In the genomic region with DNA sequence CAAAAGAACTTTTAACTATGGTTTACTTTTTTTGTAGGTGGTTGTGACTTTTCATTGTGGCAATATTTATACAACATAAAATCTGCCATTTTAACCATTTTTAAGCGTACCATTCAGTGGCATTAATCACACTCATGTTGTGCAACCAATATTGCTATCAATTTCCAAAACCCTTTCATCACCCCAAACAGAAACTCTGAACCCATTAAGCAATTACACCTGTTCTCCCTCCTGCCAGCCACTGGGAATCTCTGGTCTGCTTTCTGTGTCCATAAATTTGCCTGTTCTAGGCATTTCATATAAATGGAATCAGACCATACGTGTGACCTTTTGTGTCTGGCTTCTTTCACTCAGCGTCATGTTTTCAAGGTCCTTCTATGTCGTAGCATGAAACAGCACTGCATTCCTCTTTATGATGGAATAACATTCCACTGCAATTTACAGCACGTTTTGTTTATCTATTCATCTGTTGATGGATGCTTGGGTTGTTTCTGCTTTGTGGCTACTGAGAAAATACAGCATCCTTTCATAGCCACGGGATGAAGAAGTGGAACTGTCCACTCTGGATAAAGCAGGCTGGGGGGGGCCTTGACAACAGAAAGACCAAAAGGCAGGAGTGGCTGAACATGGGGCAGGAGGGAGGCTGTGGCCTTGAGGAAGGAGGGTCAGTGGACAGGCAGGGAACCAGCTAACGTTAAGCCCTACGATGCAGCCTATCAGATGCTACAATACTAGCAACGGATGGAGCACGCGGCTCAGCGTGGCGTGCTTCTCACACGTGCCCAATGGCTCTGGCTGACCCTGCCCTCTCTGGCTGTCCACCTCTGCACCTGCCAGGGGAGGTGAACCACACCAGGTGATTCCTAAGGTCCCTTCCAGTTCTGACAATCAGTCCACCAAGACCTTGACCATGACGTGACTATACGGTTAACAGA, we compare ENCODE assay signal across 1 cellular context.
A peak's percentile ranks its signal among the peaks of the same experiment; 100 is the strongest.
TF ChIP-seq lines count a peak whose summit lies in the region.

No MANE protein-coding gene starts in this region.

TF ChIP-seq in SK-N-SH treated with all-trans-retinoic acid at 6 μM for 48 hours, 23 proteins besides CTCF, POLR2A, EP300 and RAD21:
- TF ChIP-seq TCF4 (CRISPR knock-in tag; IDR thresholded peaks at IDR 0.05; ENCODE audit: borderline replicate concordance) (peak; percentile 37; the same call in 1 of the 2 replicates), ZC3H10 (CRISPR knock-in tag; IDR thresholded peaks at IDR 0.05) (no peak), ISL1 (CRISPR knock-in tag; IDR thresholded peaks at IDR 0.05) (peak; percentile 34; the same call in 1 of the 2 replicates), GLIS3 (CRISPR knock-in tag; IDR thresholded peaks at IDR 0.05) (no peak), CSRNP3 (CRISPR knock-in tag; IDR thresholded peaks at IDR 0.05) (no peak)
TF ChIP-seq in SK-N-SH treated with all-trans-retinoic acid at 6 μM for 48 hours: peak in this region for 2.
